ENCODE assay signal across 10 cellular contexts in the genomic region with DNA sequence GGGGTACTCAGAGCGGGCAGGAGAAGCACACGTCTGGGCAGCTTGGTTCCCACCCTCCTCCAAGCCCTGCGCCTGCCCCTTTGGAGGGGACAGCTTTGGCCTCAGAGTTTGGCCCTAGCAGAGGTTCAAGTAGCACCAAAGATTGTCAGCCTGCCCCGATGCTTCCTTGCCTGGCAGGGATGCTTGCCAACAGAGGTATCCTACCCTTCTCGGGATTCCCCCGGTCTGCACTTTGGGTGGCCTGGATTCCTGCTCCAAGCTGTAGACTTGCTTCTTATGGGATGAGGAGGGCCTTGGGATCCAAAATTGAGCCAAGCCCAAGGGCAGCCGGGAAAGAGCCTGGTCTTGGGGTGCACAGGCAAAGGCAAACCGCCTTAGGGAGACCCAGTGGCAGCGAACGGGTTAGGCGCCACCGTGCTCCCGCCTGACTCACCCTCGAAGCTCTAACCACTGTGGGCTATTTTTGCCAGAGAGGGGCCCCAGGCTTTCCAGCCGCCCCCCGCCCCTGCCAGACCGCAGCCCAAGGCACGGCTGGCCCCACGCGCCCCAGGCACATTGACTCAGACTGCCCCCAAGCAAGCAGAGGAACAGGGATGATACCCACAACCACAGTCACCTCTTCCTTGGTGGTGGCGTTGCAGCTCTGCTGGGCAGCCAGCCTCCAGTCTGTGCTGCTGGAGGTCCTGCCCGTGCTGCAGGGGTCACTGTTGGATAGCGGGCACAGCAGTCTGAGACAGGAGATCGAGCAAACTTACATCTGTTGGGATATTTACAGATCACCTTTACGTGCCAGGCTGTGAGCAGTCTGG. TPM values are rescaled to one million over a fixed set of nuclear protein-coding genes. Genes with fewer than 3 reads are reported as not detected.
A peak's percentile ranks its signal among the peaks of the same experiment; 100 is the strongest.
DNase-seq lines count a peak whose midpoint lies in the region; ATAC-seq and TF ChIP-seq lines count a peak whose summit lies in the region.
"Had no signal": no experiment of that assay in that cellular context is flagged by ENCODE, and none has a peak within 500 bp of the region (broad histone marks: within the 10 kb centered on the region; RNA-seq: fewer than 3 reads in every experiment).

No MANE protein-coding gene starts in this region.

- ATAC-seq in HG03432 (IDR thresholded peaks at IDR 0.05; ENCODE audit: unreplicated experiment) (no peak), GM21723 (IDR thresholded peaks at IDR 0.05; ENCODE audit: unreplicated experiment) (no peak)

- no peaks in the 10 kb centered on the region for H3K9me3 Mint-ChIP-seq in activated T-helper 1 cell treated with anti-CD3 and anti-CD28 coated beads, Interleukin-12 subunit alpha, Interleukin-12 subunit beta, Interleukin-2, Interleukin-4 antibody, amounts not matched to agents 30 ng/mL and 10 ng/mL and 1 ng/mL, durations not matched to agents 14 hours and 24 hours and 36 hours
- no peaks in the 10 kb centered on the region for H3K9me3 Mint-ChIP-seq in nephron

- no peak overlapping the region for H3K4me3 ChIP-seq in MM.1S (ENCODE audit: low read length)

- H3K36me3 ChIP-seq in MM.1S (replicated peaks; ENCODE audit: insufficient read depth, low read length): no peaks in the 10 kb centered on the region

- H3K4me2 ChIP-seq in MM.1S (ENCODE audit: low read depth, low read length): peak overlapping the region; percentile 82; the same call in 1 of the 2 replicates

- no peak overlapping the region for H2AFZ ChIP-seq in MM.1S (ENCODE audit: low read length)

- H3K9ac ChIP-seq in MM.1S (ENCODE audit: low read length): no peak overlapping the region

- peak overlapping the region; percentile 31 for H3K27ac Mint-ChIP-seq in activated T-helper 1 cell treated with anti-CD3 and anti-CD28 coated beads, Interleukin-12 subunit alpha, Interleukin-12 subunit beta, Interleukin-2, Interleukin-4 antibody, amounts not matched to agents 30 ng/mL and 10 ng/mL and 1 ng/mL, durations not matched to agents 14 hours and 24 hours and 36 hours
- no peak overlapping the region for H3K27ac Mint-ChIP-seq in nephron

- H3K4me1 Mint-ChIP-seq in activated T-helper 1 cell treated with anti-CD3 and anti-CD28 coated beads, Interleukin-12 subunit alpha, Interleukin-12 subunit beta, Interleukin-2, Interleukin-4 antibody, amounts not matched to agents 30 ng/mL and 10 ng/mL and 1 ng/mL, durations not matched to agents 14 hours and 24 hours and 36 hours (ENCODE audit: low read depth): peaks cover 49% of the 10 kb centered on the region
- H3K4me1 Mint-ChIP-seq in nephron: peaks cover 25% of the 10 kb centered on the region

- DNase-seq in ELR (ENCODE audit: low read depth) (peak; percentile 82), MM.1S (no peak), NCI-H1930 (lab: John Stamatoyannopoulos, UW) (no peak), ureter (ENCODE audit: low spot score) (no peak)
- DNase-seq in activated T-helper 1 cell treated with anti-CD3 and anti-CD28 coated beads, Interleukin-12 subunit alpha, Interleukin-12 subunit beta, Interleukin-2, Interleukin-4 antibody, amounts not matched to agents 30 ng/mL and 10 ng/mL and 1 ng/mL, durations not matched to agents 14 hours and 24 hours and 36 hours (ENCODE audit: low spot score): no peak
- DNase-seq: NCI-H1092 treated with DMSO at 0.1 percent for 48 hours had no signal

- no peak overlapping the region for H3K27ac ChIP-seq in MM.1S (ENCODE audit: low read length)

- H3K4me1 ChIP-seq in MM.1S (ENCODE audit: low read length): peaks cover 7% of the 10 kb centered on the region

- TF ChIP-seq CTCF in MM.1S (IDR thresholded peaks at IDR 0.05; ENCODE audit: low read length) (no peak), nephron (IDR thresholded peaks at IDR 0.05; ENCODE audit: unreplicated experiment in 3 of 3) (no peak)

- no peaks in the 10 kb centered on the region for H3K79me2 ChIP-seq in MM.1S (ENCODE audit: low read length)

- H3K4me3 Mint-ChIP-seq in activated T-helper 1 cell treated with anti-CD3 and anti-CD28 coated beads, Interleukin-12 subunit alpha, Interleukin-12 subunit beta, Interleukin-2, Interleukin-4 antibody, amounts not matched to agents 30 ng/mL and 10 ng/mL and 1 ng/mL, durations not matched to agents 14 hours and 24 hours and 36 hours: peak overlapping the region; percentile 69
- H3K4me3 Mint-ChIP-seq in nephron: peak overlapping the region in 2 of 3 experiments; percentile 80 to 87

- no peaks in the 10 kb centered on the region for H3K9me3 ChIP-seq in MM.1S (replicated peaks; ENCODE audit: insufficient read depth, low read length)

- intact Hi-C loops in activated T-helper 1 cell treated with anti-CD3 and anti-CD28 coated beads, Interleukin-12 subunit alpha, Interleukin-12 subunit beta, Interleukin-2, Interleukin-4 antibody, amounts not matched to agents 30 ng/mL and 10 ng/mL and 1 ng/mL, durations not matched to agents 14 hours and 24 hours and 36 hours (cut with micrococcal nuclease): loop anchor here (1.0 kb wide), 1 partner anchor 8 kb away; no protein-coding TSS in a partner anchor

- H3K9me2 ChIP-seq in MM.1S (replicated peaks; ENCODE audit: insufficient read depth, low read length): no peaks in the 10 kb centered on the region

- H3K27me3 ChIP-seq in MM.1S (replicated peaks; ENCODE audit: insufficient read depth, low read length): peaks cover 70% of the 10 kb centered on the region

- H3K27me3 Mint-ChIP-seq in activated T-helper 1 cell treated with anti-CD3 and anti-CD28 coated beads, Interleukin-12 subunit alpha, Interleukin-12 subunit beta, Interleukin-2, Interleukin-4 antibody, amounts not matched to agents 30 ng/mL and 10 ng/mL and 1 ng/mL, durations not matched to agents 14 hours and 24 hours and 36 hours (ENCODE audit: insufficient read depth): peaks cover 80% of the 10 kb centered on the region
- H3K27me3 Mint-ChIP-seq in nephron (ENCODE audit: low read depth): peaks cover 99% of the 10 kb centered on the region

- H3K36me3 Mint-ChIP-seq in activated T-helper 1 cell treated with anti-CD3 and anti-CD28 coated beads, Interleukin-12 subunit alpha, Interleukin-12 subunit beta, Interleukin-2, Interleukin-4 antibody, amounts not matched to agents 30 ng/mL and 10 ng/mL and 1 ng/mL, durations not matched to agents 14 hours and 24 hours and 36 hours (ENCODE audit: low read depth): no peaks in the 10 kb centered on the region
- H3K36me3 Mint-ChIP-seq in nephron (ENCODE audit: low read depth): peaks cover 3% of the 10 kb centered on the region

- H4K20me1 ChIP-seq in MM.1S (ENCODE audit: insufficient read depth, low read length): no peaks in the 10 kb centered on the region

- H3F3A ChIP-seq in MM.1S (ENCODE audit: insufficient read depth, low read length): no peaks in the 10 kb centered on the region

RNA-seq across cellular contexts. Expression of a gene that starts 0.9 kb away (rescaled TPM):
- total RNA-seq in activated T-helper 1 cell treated with anti-CD3 and anti-CD28 coated beads, Interleukin-12 subunit alpha, Interleukin-12 subunit beta, Interleukin-2, Interleukin-4 antibody, amounts not matched to agents 30 ng/mL and 10 ng/mL and 1 ng/mL, durations not matched to agents 14 hours and 24 hours and 36 hours: 0.13 and 0.37 TPM in 2 replicates
- total RNA-seq in ureter: 2.0 TPM

RNA-seq across cellular contexts. Expression of a gene that starts 5.7 kb away (rescaled TPM):
- total RNA-seq in activated T-helper 1 cell treated with anti-CD3 and anti-CD28 coated beads, Interleukin-12 subunit alpha, Interleukin-12 subunit beta, Interleukin-2, Interleukin-4 antibody, amounts not matched to agents 30 ng/mL and 10 ng/mL and 1 ng/mL, durations not matched to agents 14 hours and 24 hours and 36 hours: 0.21 and 0.24 TPM in 2 replicates
- total RNA-seq in ureter: not detected
- total RNA-seq: lower leg skin had no signal

RNA-seq across cellular contexts. Expression of a gene that starts 15.1 kb away (rescaled TPM):
- 116 and 117 TPM in 2 replicates for total RNA-seq in activated T-helper 1 cell treated with anti-CD3 and anti-CD28 coated beads, Interleukin-12 subunit alpha, Interleukin-12 subunit beta, Interleukin-2, Interleukin-4 antibody, amounts not matched to agents 30 ng/mL and 10 ng/mL and 1 ng/mL, durations not matched to agents 14 hours and 24 hours and 36 hours
- total RNA-seq in ureter: 164 TPM

RNA-seq across cellular contexts. Expression of a gene that starts 26.8 kb away (rescaled TPM):
- total RNA-seq in activated T-helper 1 cell treated with anti-CD3 and anti-CD28 coated beads, Interleukin-12 subunit alpha, Interleukin-12 subunit beta, Interleukin-2, Interleukin-4 antibody, amounts not matched to agents 30 ng/mL and 10 ng/mL and 1 ng/mL, durations not matched to agents 14 hours and 24 hours and 36 hours: 0.78 and 1.1 TPM in 2 replicates
- total RNA-seq in ureter: 0.10 TPM

RNA-seq across cellular contexts. Expression of a gene that starts 46.2 kb away (rescaled TPM):
- 85.0 and 85.1 TPM in 2 replicates for total RNA-seq in activated T-helper 1 cell treated with anti-CD3 and anti-CD28 coated beads, Interleukin-12 subunit alpha, Interleukin-12 subunit beta, Interleukin-2, Interleukin-4 antibody, amounts not matched to agents 30 ng/mL and 10 ng/mL and 1 ng/mL, durations not matched to agents 14 hours and 24 hours and 36 hours
- total RNA-seq in ureter: 72.6 TPM
